1 cellular context compared by ENCODE assay signal in genomic region chr12:9626291-9626690, GRCh38.
TF ChIP-seq lines count a peak whose summit lies in the region.

No MANE protein-coding gene starts in this region.

TF ChIP-seq in HepG2, 621 proteins besides CTCF, POLR2A, EP300 and RAD21:
- TF ChIP-seq, protein P1, sequence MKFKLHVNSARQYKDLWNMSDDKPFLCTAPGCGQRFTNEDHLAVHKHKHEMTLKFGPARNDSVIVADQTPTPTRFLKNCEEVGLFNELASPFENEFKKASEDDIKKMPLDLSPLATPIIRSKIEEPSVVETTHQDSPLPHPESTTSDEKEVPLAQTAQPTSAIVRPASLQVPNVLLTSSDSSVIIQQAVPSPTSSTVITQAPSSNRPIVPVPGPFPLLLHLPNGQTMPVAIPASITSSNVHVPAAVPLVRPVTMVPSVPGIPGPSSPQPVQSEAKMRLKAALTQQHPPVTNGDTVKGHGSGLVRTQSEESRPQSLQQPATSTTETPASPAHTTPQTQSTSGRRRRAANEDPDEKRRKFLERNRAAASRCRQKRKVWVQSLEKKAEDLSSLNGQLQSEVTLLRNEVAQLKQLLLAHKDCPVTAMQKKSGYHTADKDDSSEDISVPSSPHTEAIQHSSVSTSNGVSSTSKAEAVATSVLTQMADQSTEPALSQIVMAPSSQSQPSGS (CRISPR knock-in tag; IDR thresholded peaks at IDR 0.05) = no peak
- TF ChIP-seq, protein P2, sequence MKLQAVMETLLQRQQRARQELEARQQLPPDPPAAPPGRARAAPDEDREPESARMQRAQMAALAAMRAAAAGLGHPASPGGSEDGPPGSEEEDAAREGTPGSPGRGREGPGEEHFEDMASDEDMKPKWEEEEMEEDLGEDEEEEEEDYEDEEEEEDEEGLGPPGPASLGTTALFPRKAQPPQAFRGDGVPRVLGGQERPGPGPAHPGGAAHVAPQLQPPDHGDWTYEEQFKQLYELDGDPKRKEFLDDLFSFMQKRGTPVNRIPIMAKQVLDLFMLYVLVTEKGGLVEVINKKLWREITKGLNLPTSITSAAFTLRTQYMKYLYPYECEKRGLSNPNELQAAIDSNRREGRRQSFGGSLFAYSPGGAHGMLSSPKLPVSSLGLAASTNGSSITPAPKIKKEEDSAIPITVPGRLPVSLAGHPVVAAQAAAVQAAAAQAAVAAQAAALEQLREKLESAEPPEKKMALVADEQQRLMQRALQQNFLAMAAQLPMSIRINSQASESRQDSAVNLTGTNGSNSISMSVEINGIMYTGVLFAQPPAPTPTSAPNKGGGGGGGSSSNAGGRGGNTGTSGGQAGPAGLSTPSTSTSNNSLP (IDR thresholded peaks at IDR 0.05; ENCODE audit: low read depth, low read length) = no peak
- TF ChIP-seq PCBP2 (optimal IDR thresholded peaks at IDR 0.05; ENCODE audit: low read depth, low read length, poor library complexity, severe bottlenecking) = no peak
- TF ChIP-seq HCFC1 (IDR thresholded peaks at IDR 0.05; ENCODE audit: low read depth, low read length) = no peak
- TF ChIP-seq HOXA7 (CRISPR knock-in tag; IDR thresholded peaks at IDR 0.05) = no peak
- TF ChIP-seq ZNF292 (CRISPR knock-in tag; IDR thresholded peaks at IDR 0.05; ENCODE audit: borderline replicate concordance, low read depth) = no peak
